ENCODE assay signal across 1 cellular context in genomic region chr5:172770675-172771438, GRCh38.
TF ChIP-seq lines count a peak whose summit lies in the region.

A gene with protein sequence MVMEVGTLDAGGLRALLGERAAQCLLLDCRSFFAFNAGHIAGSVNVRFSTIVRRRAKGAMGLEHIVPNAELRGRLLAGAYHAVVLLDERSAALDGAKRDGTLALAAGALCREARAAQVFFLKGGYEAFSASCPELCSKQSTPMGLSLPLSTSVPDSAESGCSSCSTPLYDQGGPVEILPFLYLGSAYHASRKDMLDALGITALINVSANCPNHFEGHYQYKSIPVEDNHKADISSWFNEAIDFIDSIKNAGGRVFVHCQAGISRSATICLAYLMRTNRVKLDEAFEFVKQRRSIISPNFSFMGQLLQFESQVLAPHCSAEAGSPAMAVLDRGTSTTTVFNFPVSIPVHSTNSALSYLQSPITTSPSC (minus strand): TSS chr5:172771195. CDS start chr5:172770952, 243 bp downstream.

TF ChIP-seq in HCT116, 20 proteins besides CTCF, POLR2A, EP300 and RAD21 (continued from another document):
- TF ChIP-seq, protein P1, sequence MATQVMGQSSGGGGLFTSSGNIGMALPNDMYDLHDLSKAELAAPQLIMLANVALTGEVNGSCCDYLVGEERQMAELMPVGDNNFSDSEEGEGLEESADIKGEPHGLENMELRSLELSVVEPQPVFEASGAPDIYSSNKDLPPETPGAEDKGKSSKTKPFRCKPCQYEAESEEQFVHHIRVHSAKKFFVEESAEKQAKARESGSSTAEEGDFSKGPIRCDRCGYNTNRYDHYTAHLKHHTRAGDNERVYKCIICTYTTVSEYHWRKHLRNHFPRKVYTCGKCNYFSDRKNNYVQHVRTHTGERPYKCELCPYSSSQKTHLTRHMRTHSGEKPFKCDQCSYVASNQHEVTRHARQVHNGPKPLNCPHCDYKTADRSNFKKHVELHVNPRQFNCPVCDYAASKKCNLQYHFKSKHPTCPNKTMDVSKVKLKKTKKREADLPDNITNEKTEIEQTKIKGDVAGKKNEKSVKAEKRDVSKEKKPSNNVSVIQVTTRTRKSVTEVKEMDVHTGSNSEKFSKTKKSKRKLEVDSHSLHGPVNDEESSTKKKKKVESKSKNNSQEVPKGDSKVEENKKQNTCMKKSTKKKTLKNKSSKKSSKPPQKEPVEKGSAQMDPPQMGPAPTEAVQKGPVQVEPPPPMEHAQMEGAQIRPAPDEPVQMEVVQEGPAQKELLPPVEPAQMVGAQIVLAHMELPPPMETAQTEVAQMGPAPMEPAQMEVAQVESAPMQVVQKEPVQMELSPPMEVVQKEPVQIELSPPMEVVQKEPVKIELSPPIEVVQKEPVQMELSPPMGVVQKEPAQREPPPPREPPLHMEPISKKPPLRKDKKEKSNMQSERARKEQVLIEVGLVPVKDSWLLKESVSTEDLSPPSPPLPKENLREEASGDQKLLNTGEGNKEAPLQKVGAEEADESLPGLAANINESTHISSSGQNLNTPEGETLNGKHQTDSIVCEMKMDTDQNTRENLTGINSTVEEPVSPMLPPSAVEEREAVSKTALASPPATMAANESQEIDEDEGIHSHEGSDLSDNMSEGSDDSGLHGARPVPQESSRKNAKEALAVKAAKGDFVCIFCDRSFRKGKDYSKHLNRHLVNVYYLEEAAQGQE (IDR thresholded peaks at IDR 0.05; ENCODE audit: low read depth) = no peak
- TF ChIP-seq SIN3A (IDR thresholded peaks at IDR 0.05; ENCODE audit: low read depth) = no peak
